Comparison of ENCODE assay signal across 12 cellular contexts in genomic region chr11:66885469-66886316, GRCh38.
"Had no signal": no experiment of that assay in that cellular context is flagged by ENCODE, and none has a peak within 500 bp of the region (broad histone marks: within the 10 kb centered on the region; RNA-seq: fewer than 3 reads in every experiment).

No MANE protein-coding gene starts in this region.

- H3K27ac ChIP-seq: transverse colon had no signal

- H3K27me3 ChIP-seq: transverse colon had no signal

- H3K27me3 Mint-ChIP-seq: activated T-cell treated with anti-CD3 and anti-CD28 coated beads, Interleukin-2, amount 50 U/mL, for 24 hours had no signal

- H3K4me3 ChIP-seq: transverse colon had no signal

- H3K27ac Mint-ChIP-seq: activated naive CD8-positive, alpha-beta T cell treated with anti-CD3 and anti-CD28 coated beads for 36 hours; activated T-cell treated with anti-CD3 and anti-CD28 coated beads, Interleukin-2, amount 50 U/mL, for 24 hours; memory B cell; stimulated activated memory B cell treated with anti-CD40 and anti-IgM and Interleukin-4, amounts not matched to agents 10 μg/mL and 1 μg/mL and 100 μg/mL, for 72 hours; T-helper 2 cell treated with Interferon-gamma antibody and Interleukin-4, amounts not matched to agents 5 μg/mL and 100 μg/mL, for 36 hours had no signal

- DNase-seq: activated CD4-positive, alpha-beta T cell treated with anti-CD3 and anti-CD28 coated beads, Interleukin-2, amount 50 U/mL, for 4 hours; activated CD4-positive, CD25-positive, alpha-beta regulatory T cell treated with anti-CD3 and anti-CD28 coated beads, Interleukin-2, amount 50 U/mL, for 72 hours; activated effector memory CD4-positive, alpha-beta T cell treated with Interleukin-2 at 50 U/mL for 16 hours; activated naive CD8-positive, alpha-beta T cell treated with anti-CD3 and anti-CD28 coated beads for 36 hours; activated T-cell treated with anti-CD3 and anti-CD28 coated beads, Interleukin-2, amount 50 U/mL, for 24 hours; foreskin melanocyte; small intestine; SW 1271; transverse colon had no signal

- H3K9me3 Mint-ChIP-seq: activated naive CD8-positive, alpha-beta T cell treated with anti-CD3 and anti-CD28 coated beads for 36 hours; activated T-cell treated with anti-CD3 and anti-CD28 coated beads, Interleukin-2, amount 50 U/mL, for 24 hours; memory B cell; stimulated activated memory B cell treated with anti-CD40 and anti-IgM and Interleukin-4, amounts not matched to agents 10 μg/mL and 1 μg/mL and 100 μg/mL, for 72 hours; T-helper 2 cell treated with Interferon-gamma antibody and Interleukin-4, amounts not matched to agents 5 μg/mL and 100 μg/mL, for 36 hours had no signal

- H3K36me3 ChIP-seq: transverse colon had no signal

- H3K4me3 Mint-ChIP-seq: activated naive CD8-positive, alpha-beta T cell treated with anti-CD3 and anti-CD28 coated beads for 36 hours; activated T-cell treated with anti-CD3 and anti-CD28 coated beads, Interleukin-2, amount 50 U/mL, for 24 hours; memory B cell; stimulated activated memory B cell treated with anti-CD40 and anti-IgM and Interleukin-4, amounts not matched to agents 10 μg/mL and 1 μg/mL and 100 μg/mL, for 72 hours; T-helper 2 cell treated with Interferon-gamma antibody and Interleukin-4, amounts not matched to agents 5 μg/mL and 100 μg/mL, for 36 hours had no signal

- H3K9me3 ChIP-seq: transverse colon had no signal

- H3K36me3 Mint-ChIP-seq: activated naive CD8-positive, alpha-beta T cell treated with anti-CD3 and anti-CD28 coated beads for 36 hours; memory B cell; stimulated activated memory B cell treated with anti-CD40 and anti-IgM and Interleukin-4, amounts not matched to agents 10 μg/mL and 1 μg/mL and 100 μg/mL, for 72 hours had no signal
